ENCODE assay signal across 23 cellular contexts in genomic region chr7:2220506-2220905, GRCh38. TPM values are rescaled to one million over a fixed set of nuclear protein-coding genes. Genes with fewer than 3 reads are reported as not detected.
DNase-seq lines count a peak whose midpoint lies in the region; ATAC-seq and TF ChIP-seq lines count a peak whose summit lies in the region.
"Had no signal": no experiment of that assay in that cellular context is flagged by ENCODE, and none has a peak within 500 bp of the region (broad histone marks: within the 10 kb centered on the region; RNA-seq: fewer than 3 reads in every experiment).

No MANE protein-coding gene starts in this region.

- H3K36me3 ChIP-seq in right atrium auricular region (peaks cover 66% of the 10 kb centered on the region), stomach (peaks cover 38 to 100% (median 97%) of the 10 kb centered on the region in 4 donors)

- H3K9me3 Mint-ChIP-seq in neural crest cell: no peaks in the 10 kb centered on the region
- H3K9me3 Mint-ChIP-seq: CD4-positive, alpha-beta memory T cell; CD8-positive, alpha-beta memory T cell had no signal

- DNase-seq in Right ventricle myocardium inferior (ENCODE audit: missing footprints): peak; percentile 7
- DNase-seq in right atrium auricular region (ENCODE audit: low spot score): no peak
- DNase-seq in neural crest cell (ENCODE audit: low read depth, low spot score): no peak
- DNase-seq in activated effector memory CD4-positive, alpha-beta T cell treated with Interleukin-2 at 50 U/mL for 16 hours: no peak
- no peak for DNase-seq in stomach
- DNase-seq: 8988T; ACHN; BE2C; C1 segment of cervical spinal cord; CD4-positive, alpha-beta memory T cell; CD4-positive, CD25-positive, alpha-beta regulatory T cell; CD8-positive, alpha-beta memory T cell; COR-L47; DMS 273 treated with DMSO at 0.1 percent for 48 hours; DMS153; DMS53; DMS79; DND-41; EL; GDM1 had no signal

- no peaks in the 10 kb centered on the region for H3K27me3 Mint-ChIP-seq in neural crest cell (ENCODE audit: low read depth)
- H3K27me3 Mint-ChIP-seq: CD4-positive, alpha-beta memory T cell; CD4-positive, CD25-positive, alpha-beta regulatory T cell; CD8-positive, alpha-beta memory T cell had no signal

- H3K36me3 Mint-ChIP-seq in neural crest cell (ENCODE audit: low read depth): peaks cover 11% of the 10 kb centered on the region

- H3K9me3 ChIP-seq in right atrium auricular region (no peaks in the 10 kb centered on the region), stomach (no peaks in the 10 kb centered on the region)
- H3K9me3 ChIP-seq: BE2C, BLaER1 had no signal

- no peak for ATAC-seq in Right ventricle myocardium inferior
- ATAC-seq: GM12878 had no signal

- TF ChIP-seq EP300 in stomach (IDR thresholded peaks at IDR 0.05): no peak

- H3K27ac ChIP-seq in right atrium auricular region (no peak overlapping the region), stomach (no peak overlapping the region)
- H3K27ac ChIP-seq: BLaER1 had no signal

- no peaks in the 10 kb centered on the region for H3K27me3 ChIP-seq in right atrium auricular region
- H3K27me3 ChIP-seq in stomach: no peaks in the 10 kb centered on the region
- H3K27me3 ChIP-seq: BE2C, BLaER1 had no signal

- H3K4me1 Mint-ChIP-seq in neural crest cell: no peaks in the 10 kb centered on the region
- H3K4me1 Mint-ChIP-seq: CD14-positive monocyte had no signal

- intact Hi-C loops in Right ventricle myocardium inferior (cut with DNase I) (no loop called here), stomach (cut with DNase I; ENCODE audit: low total_unique reads) (loop anchor here (10.0 kb wide), 1 partner anchor 116 kb away; no protein-coding TSS in a partner anchor)

- H3K4me3 ChIP-seq in right atrium auricular region (no peak overlapping the region), stomach (no peak overlapping the region)
- H3K4me3 ChIP-seq: BLaER1, GM12878 had no signal

- peak overlapping the region; percentile 43 for H3K27ac Mint-ChIP-seq in neural crest cell (ENCODE audit: unreplicated experiment)
- H3K27ac Mint-ChIP-seq: CD4-positive, CD25-positive, alpha-beta regulatory T cell; CD8-positive, alpha-beta memory T cell had no signal

- WGBS in stomach, 5 donors: 85 to 90% (median 89%) methylated on average over 14 to 16 of the region's 16 CpGs

- no peak overlapping the region for H3K4me3 Mint-ChIP-seq in neural crest cell
- H3K4me3 Mint-ChIP-seq: CD14-positive monocyte; CD4-positive, alpha-beta memory T cell; CD4-positive, CD25-positive, alpha-beta regulatory T cell; CD8-positive, alpha-beta memory T cell had no signal

- H3K4me1 ChIP-seq in right atrium auricular region (no peaks in the 10 kb centered on the region), stomach (no peaks in the 10 kb centered on the region)
- H3K4me1 ChIP-seq: BE2C had no signal

- TF ChIP-seq CTCF in right atrium auricular region (IDR thresholded peaks at IDR 0.05) (no peak), neural crest cell (conservative IDR thresholded peaks at IDR 0.05) (no peak), stomach (IDR thresholded peaks at IDR 0.05) (no peak)

- TF ChIP-seq POLR2A in stomach (IDR thresholded peaks at IDR 0.05): no peak

RNA-seq across cellular contexts. Expression of gene MAD1L1, which starts 12.2 kb away (rescaled TPM):
- total RNA-seq in Right ventricle myocardium inferior: 19.1 TPM
- 10 to 100 TPM; 13.3 to 31.9 TPM for total RNA-seq in right atrium auricular region
- 49.7 and 53.8 TPM in 2 replicates for total RNA-seq in neural crest cell
- 100 to 1,000 TPM in 1 of 5 donors, 10 to 100 TPM in 4; 12.8 to 469 (median 25.0) TPM for total RNA-seq in stomach
- 10 to 100 TPM; 25.8 to 36.0 (median 28.7) TPM for polyA plus RNA-seq in stomach

RNA-seq across cellular contexts. Expression of gene MRM2, which starts 21.5 kb away (rescaled TPM):
- total RNA-seq in Right ventricle myocardium inferior (20.7 TPM), right atrium auricular region (10 to 100 TPM; 13.2 to 13.7 TPM), neural crest cell (45.1 and 48.5 TPM in 2 replicates), stomach (10 to 100 TPM in 4 of 5 donors, 1 to 10 TPM in 1; 9.9 to 19.1 (median 17.1) TPM)
- polyA plus RNA-seq in stomach: 10 to 100 TPM; 17.4 to 22.3 (median 18.7) TPM

RNA-seq across cellular contexts. Expression of gene NUDT1, which starts 21.5 kb away (rescaled TPM):
- total RNA-seq in Right ventricle myocardium inferior (13.6 TPM), right atrium auricular region (10 to 100 TPM; 12.2 to 14.2 TPM), neural crest cell (54.9 and 60.2 TPM in 2 replicates), stomach (1 to 10 TPM in 3 of 5 donors, not detected in 2; 4.6 to 8.1 (median 6.2) TPM)
- polyA plus RNA-seq in stomach: 10 to 100 TPM; 15.9 to 37.1 (median 28.6) TPM
